Comparison of ENCODE assay signal across 8 cellular contexts in genomic region chr10:11757820-11758463, GRCh38. TPM values are rescaled to one million over a fixed set of nuclear protein-coding genes. Genes with fewer than 3 reads are reported as not detected.
DNase-seq lines count a peak whose midpoint lies in the region; ATAC-seq, FAIRE-seq and TF ChIP-seq lines count a peak whose summit lies in the region.

No MANE protein-coding gene starts in this region.

- H3K36me3 ChIP-seq in KMS-11 (ENCODE audit: insufficient read depth) (no peaks in the 10 kb centered on the region), RWPE2 (ENCODE audit: low read depth) (no peaks in the 10 kb centered on the region), suprapubic skin (peaks cover 38% of the 10 kb centered on the region)

- peak; percentile 96 for TF ChIP-seq CTCF in KMS-11 (conservative IDR thresholded peaks at IDR 0.05; ENCODE audit: low read depth, low read length)
- peak; percentile 97 for TF ChIP-seq CTCF in RWPE2 (IDR thresholded peaks at IDR 0.05; ENCODE audit: poor library complexity, severe bottlenecking)
- peak; percentile 95 for TF ChIP-seq CTCF in osteocyte (IDR thresholded peaks at IDR 0.05)
- peak; percentile 93 to 95 for TF ChIP-seq CTCF in suprapubic skin (IDR thresholded peaks at IDR 0.05)

- H3K36me3 Mint-ChIP-seq in osteocyte (ENCODE audit: unreplicated experiment): no peaks in the 10 kb centered on the region

- H3K27ac ChIP-seq in KMS-11 (no peak overlapping the region), RWPE2 (ENCODE audit: poor library complexity, severe bottlenecking) (peak overlapping the region; percentile 81), suprapubic skin (peak overlapping the region; percentile 81)

- H3K4me3 Mint-ChIP-seq in osteocyte (ENCODE audit: unreplicated experiment): no peak overlapping the region

- H3K27me3 Mint-ChIP-seq in osteocyte (ENCODE audit: unreplicated experiment): no peaks in the 10 kb centered on the region

- no peaks in the 10 kb centered on the region for H3K79me2 ChIP-seq in KMS-11 (ENCODE audit: insufficient read depth, low read depth)

- H3K4me1 Mint-ChIP-seq in osteocyte (ENCODE audit: unreplicated experiment): peaks cover 13% of the 10 kb centered on the region

- TF ChIP-seq EP300 in suprapubic skin (IDR thresholded peaks at IDR 0.05): no peak

- H3K9me3 Mint-ChIP-seq in osteocyte (ENCODE audit: unreplicated experiment): no peaks in the 10 kb centered on the region

- TF ChIP-seq POLR2A in suprapubic skin (IDR thresholded peaks at IDR 0.05): no peak

- H3K4me1 ChIP-seq in KMS-11 (ENCODE audit: low read depth, poor library complexity, severe bottlenecking) (no peaks in the 10 kb centered on the region), RWPE2 (ENCODE audit: insufficient read depth, poor library complexity, severe bottlenecking) (peaks cover 17% of the 10 kb centered on the region), suprapubic skin (peaks cover 27% of the 10 kb centered on the region)

- FAIRE-seq in frontal cortex (lab: Jason Lieb, UNC): no peak

- DNase-seq in ELR (ENCODE audit: low read depth) (peak; percentile 77), RWPE2 (ENCODE audit: low spot score) (no peak), frontal cortex (ENCODE audit: low spot score in 2 of 2) (peak; percentile 56 to 80), osteocyte (ENCODE audit: extremely low spot score, unreplicated experiment) (peak; percentile 93), suprapubic skin (ENCODE audit: low spot score in 2 of 2) (peak; percentile 92 to 94)
- DNase-seq in activated effector memory CD4-positive, alpha-beta T cell treated with anti-CD3 and anti-CD28 coated beads, Interleukin-2, amount 50 U/mL, for 16 hours: peak; percentile 92

- no peak overlapping the region for H3K4me2 ChIP-seq in KMS-11

- 10% methylated on average over 2 of the region's 11 CpGs for WGBS in suprapubic skin

- H3K4me3 ChIP-seq in KMS-11 (IDR thresholded peaks at IDR 0.05; ENCODE audit: insufficient read depth, low read depth, low read length) (no peak overlapping the region), RWPE2 (ENCODE audit: severe bottlenecking) (no peak overlapping the region), suprapubic skin (no peak overlapping the region)

- no peaks in the 10 kb centered on the region for H3K9me3 ChIP-seq in RWPE2 (ENCODE audit: severe bottlenecking)
- no peaks in the 10 kb centered on the region for H3K9me3 ChIP-seq in suprapubic skin

- H2AFZ ChIP-seq in KMS-11 (ENCODE audit: low read depth): no peak overlapping the region

- ATAC-seq in GM21786 (IDR thresholded peaks at IDR 0.05; ENCODE audit: unreplicated experiment): peak; percentile 98
- ATAC-seq in RWPE2 (ENCODE audit: low read depth): peak; percentile 93

- H3K27ac Mint-ChIP-seq in osteocyte (ENCODE audit: unreplicated experiment): peak overlapping the region; percentile 56

- H3K9ac ChIP-seq in KMS-11: no peak overlapping the region

- no peaks in the 10 kb centered on the region for H4K20me1 ChIP-seq in KMS-11 (ENCODE audit: insufficient read depth)

- H3K27me3 ChIP-seq in KMS-11 (ENCODE audit: insufficient read depth, low read depth) (no peaks in the 10 kb centered on the region), RWPE2 (ENCODE audit: insufficient read depth, poor library complexity, severe bottlenecking) (no peaks in the 10 kb centered on the region), suprapubic skin (no peaks in the 10 kb centered on the region)

RNA-seq across cellular contexts. Expression of gene ECHDC3, which starts 15.8 kb away (rescaled TPM):
- total RNA-seq in frontal cortex (1.6 TPM), osteocyte (0.55 and 1.2 TPM in 2 replicates), suprapubic skin (10 to 100 TPM; 47.5 to 92.8 (median 76.6) TPM)

Comparison
In these comparisons a context has a peak if more than half of its experiments do, and no peak if none do; other contexts are left out.
1. RNA of gene ECHDC3, which starts 15.8 kb away (total RNA-seq): 47.5 to 92.8 TPM in suprapubic skin; 1.6 TPM in frontal cortex (single experiment) and 0.55 to 1.2 TPM in osteocyte; every median in the first group is over 10 times any median in the second.
2. Peak in every context shown above with its lines, with median percentiles within 50 percentile points of each other: CTCF ChIP-seq.